ENCODE assay signal across 1 cellular context in the genomic region with DNA sequence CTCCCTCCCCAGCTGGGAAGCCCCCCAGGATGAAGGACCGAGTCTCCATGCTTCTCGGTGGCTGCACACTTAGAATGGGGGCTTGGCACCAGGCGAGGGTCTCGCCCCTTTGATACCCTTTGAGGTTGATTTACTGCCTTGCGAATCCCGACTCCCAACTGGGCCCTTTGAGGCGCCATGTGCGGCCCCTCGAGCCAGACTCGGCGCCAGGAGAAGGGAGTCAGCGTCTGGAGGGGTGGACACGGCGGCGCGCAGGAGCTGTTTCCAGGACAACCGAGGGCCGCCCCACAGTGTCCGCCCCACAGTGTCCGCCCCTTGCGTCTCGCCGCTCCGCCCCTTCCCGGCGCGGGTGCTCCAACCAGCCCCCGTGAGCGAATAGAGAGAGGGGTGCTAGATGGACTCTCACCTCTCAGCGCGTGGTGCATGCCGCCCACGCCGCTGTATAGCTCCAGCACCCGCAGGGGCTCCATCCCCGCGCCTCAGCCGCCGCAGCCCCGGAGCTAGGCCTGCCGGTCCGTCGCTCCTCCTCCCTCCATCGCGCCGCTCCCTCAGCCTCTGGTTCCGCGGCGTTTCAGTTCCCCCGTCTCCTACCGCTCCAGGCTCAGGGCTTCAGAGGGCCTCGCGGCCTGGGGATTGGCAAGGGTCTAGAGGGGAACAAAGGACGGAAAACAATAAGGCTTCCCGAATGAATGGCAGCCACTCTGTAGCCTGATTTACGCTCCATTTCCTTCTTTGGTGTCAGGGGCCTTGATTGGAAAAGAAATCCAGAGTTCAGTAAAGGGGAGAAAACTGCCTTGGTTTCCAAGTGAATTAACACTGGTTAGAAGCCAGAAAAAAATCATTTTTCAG.
A peak's percentile ranks its signal among the peaks of the same experiment; 100 is the strongest.
TF ChIP-seq lines count a peak whose summit lies in the region.

A gene with protein sequence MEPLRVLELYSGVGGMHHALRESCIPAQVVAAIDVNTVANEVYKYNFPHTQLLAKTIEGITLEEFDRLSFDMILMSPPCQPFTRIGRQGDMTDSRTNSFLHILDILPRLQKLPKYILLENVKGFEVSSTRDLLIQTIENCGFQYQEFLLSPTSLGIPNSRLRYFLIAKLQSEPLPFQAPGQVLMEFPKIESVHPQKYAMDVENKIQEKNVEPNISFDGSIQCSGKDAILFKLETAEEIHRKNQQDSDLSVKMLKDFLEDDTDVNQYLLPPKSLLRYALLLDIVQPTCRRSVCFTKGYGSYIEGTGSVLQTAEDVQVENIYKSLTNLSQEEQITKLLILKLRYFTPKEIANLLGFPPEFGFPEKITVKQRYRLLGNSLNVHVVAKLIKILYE (minus strand): TSS at position 508 of the 849 bp plus-strand sequence. CDS start 38 bp downstream, at position 470.

TF ChIP-seq in K562, 482 proteins besides CTCF, POLR2A, EP300 and RAD21 (continued from another document and continues in another):
- TF ChIP-seq, protein P1, sequence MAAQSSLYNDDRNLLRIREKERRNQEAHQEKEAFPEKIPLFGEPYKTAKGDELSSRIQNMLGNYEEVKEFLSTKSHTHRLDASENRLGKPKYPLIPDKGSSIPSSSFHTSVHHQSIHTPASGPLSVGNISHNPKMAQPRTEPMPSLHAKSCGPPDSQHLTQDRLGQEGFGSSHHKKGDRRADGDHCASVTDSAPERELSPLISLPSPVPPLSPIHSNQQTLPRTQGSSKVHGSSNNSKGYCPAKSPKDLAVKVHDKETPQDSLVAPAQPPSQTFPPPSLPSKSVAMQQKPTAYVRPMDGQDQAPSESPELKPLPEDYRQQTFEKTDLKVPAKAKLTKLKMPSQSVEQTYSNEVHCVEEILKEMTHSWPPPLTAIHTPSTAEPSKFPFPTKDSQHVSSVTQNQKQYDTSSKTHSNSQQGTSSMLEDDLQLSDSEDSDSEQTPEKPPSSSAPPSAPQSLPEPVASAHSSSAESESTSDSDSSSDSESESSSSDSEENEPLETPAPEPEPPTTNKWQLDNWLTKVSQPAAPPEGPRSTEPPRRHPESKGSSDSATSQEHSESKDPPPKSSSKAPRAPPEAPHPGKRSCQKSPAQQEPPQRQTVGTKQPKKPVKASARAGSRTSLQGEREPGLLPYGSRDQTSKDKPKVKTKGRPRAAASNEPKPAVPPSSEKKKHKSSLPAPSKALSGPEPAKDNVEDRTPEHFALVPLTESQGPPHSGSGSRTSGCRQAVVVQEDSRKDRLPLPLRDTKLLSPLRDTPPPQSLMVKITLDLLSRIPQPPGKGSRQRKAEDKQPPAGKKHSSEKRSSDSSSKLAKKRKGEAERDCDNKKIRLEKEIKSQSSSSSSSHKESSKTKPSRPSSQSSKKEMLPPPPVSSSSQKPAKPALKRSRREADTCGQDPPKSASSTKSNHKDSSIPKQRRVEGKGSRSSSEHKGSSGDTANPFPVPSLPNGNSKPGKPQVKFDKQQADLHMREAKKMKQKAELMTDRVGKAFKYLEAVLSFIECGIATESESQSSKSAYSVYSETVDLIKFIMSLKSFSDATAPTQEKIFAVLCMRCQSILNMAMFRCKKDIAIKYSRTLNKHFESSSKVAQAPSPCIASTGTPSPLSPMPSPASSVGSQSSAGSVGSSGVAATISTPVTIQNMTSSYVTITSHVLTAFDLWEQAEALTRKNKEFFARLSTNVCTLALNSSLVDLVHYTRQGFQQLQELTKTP (IDR thresholded peaks at IDR 0.05; ENCODE audit: low read depth in 1 of 2, partially characterized antibody in 2 of 2), result peak in 1 of 2 experiments; percentile 27
- TF ChIP-seq POLR3G (IDR thresholded peaks at IDR 0.05; ENCODE audit: extremely low read depth, insufficient read length, insufficient replicate concordance) (no peak), SREBF2 (CRISPR knock-in tag; IDR thresholded peaks at IDR 0.05) (no peak), ZSCAN32 (CRISPR knock-in tag; IDR thresholded peaks at IDR 0.05) (no peak; the same call in 1 of the 2 replicates), SRSF9 (IDR thresholded peaks at IDR 0.05; ENCODE audit: borderline replicate concordance, low read depth, low read length) (no peak), ZNF41 (CRISPR knock-in tag; conservative IDR thresholded peaks at IDR 0.05) (no peak), TCFL5 (CRISPR knock-in tag; conservative IDR thresholded peaks at IDR 0.05) (no peak), ESRRB (CRISPR knock-in tag; IDR thresholded peaks at IDR 0.05; ENCODE audit: borderline replicate concordance) (no peak), ZNF507 (tag; conservative IDR thresholded peaks at IDR 0.05) (no peak), SMARCA5 (IDR thresholded peaks at IDR 0.05) (no peak), PURB (CRISPR knock-in tag; IDR thresholded peaks at IDR 0.05; ENCODE audit: low read depth) (no peak), RBM25 (IDR thresholded peaks at IDR 0.05; ENCODE audit: low read depth, low read length, severe bottlenecking) (no peak), FOXJ3 (CRISPR knock-in tag; IDR thresholded peaks at IDR 0.05) (no peak), MED1 (CRISPR knock-in tag; IDR thresholded peaks at IDR 0.05; ENCODE audit: borderline replicate concordance) (no peak), ZFPM2 (CRISPR knock-in tag; IDR thresholded peaks at IDR 0.05) (no peak), IRF2 (CRISPR knock-in tag; IDR thresholded peaks at IDR 0.05) (no peak), ZNF431 (CRISPR knock-in tag; IDR thresholded peaks at IDR 0.05) (no peak), EWSR1 (IDR thresholded peaks at IDR 0.05; ENCODE audit: borderline replicate concordance, low read depth, partially characterized antibody) (no peak), NRF1 (conservative IDR thresholded peaks at IDR 0.05 in 1 of 2, IDR thresholded peaks at IDR 0.05 in 1 of 2) (peak; percentile 71 to 79), ZNF165 (CRISPR knock-in tag; IDR thresholded peaks at IDR 0.05; ENCODE audit: borderline replicate concordance) (no peak), SRF (CRISPR knock-in tag; IDR thresholded peaks at IDR 0.05) (no peak), ZNF696 (CRISPR knock-in tag; conservative IDR thresholded peaks at IDR 0.05) (no peak), SLC30A9 (CRISPR knock-in tag; IDR thresholded peaks at IDR 0.05) (no peak)
- TF ChIP-seq, protein P2, sequence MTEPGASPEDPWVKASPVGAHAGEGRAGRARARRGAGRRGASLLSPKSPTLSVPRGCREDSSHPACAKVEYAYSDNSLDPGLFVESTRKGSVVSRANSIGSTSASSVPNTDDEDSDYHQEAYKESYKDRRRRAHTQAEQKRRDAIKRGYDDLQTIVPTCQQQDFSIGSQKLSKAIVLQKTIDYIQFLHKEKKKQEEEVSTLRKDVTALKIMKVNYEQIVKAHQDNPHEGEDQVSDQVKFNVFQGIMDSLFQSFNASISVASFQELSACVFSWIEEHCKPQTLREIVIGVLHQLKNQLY (CRISPR knock-in tag; conservative IDR thresholded peaks at IDR 0.05), result no peak
- TF ChIP-seq, protein P3, sequence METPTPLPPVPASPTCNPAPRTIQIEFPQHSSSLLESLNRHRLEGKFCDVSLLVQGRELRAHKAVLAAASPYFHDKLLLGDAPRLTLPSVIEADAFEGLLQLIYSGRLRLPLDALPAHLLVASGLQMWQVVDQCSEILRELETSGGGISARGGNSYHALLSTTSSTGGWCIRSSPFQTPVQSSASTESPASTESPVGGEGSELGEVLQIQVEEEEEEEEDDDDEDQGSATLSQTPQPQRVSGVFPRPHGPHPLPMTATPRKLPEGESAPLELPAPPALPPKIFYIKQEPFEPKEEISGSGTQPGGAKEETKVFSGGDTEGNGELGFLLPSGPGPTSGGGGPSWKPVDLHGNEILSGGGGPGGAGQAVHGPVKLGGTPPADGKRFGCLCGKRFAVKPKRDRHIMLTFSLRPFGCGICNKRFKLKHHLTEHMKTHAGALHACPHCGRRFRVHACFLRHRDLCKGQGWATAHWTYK (CRISPR knock-in tag; IDR thresholded peaks at IDR 0.05), result peak; percentile 53; the same call in 1 of the 2 replicates
- TF ChIP-seq, protein P4, sequence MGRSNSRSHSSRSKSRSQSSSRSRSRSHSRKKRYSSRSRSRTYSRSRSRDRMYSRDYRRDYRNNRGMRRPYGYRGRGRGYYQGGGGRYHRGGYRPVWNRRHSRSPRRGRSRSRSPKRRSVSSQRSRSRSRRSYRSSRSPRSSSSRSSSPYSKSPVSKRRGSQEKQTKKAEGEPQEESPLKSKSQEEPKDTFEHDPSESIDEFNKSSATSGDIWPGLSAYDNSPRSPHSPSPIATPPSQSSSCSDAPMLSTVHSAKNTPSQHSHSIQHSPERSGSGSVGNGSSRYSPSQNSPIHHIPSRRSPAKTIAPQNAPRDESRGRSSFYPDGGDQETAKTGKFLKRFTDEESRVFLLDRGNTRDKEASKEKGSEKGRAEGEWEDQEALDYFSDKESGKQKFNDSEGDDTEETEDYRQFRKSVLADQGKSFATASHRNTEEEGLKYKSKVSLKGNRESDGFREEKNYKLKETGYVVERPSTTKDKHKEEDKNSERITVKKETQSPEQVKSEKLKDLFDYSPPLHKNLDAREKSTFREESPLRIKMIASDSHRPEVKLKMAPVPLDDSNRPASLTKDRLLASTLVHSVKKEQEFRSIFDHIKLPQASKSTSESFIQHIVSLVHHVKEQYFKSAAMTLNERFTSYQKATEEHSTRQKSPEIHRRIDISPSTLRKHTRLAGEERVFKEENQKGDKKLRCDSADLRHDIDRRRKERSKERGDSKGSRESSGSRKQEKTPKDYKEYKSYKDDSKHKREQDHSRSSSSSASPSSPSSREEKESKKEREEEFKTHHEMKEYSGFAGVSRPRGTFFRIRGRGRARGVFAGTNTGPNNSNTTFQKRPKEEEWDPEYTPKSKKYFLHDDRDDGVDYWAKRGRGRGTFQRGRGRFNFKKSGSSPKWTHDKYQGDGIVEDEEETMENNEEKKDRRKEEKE (IDR thresholded peaks at IDR 0.05; ENCODE audit: borderline replicate concordance in 1 of 2, control insufficient read depth in 1 of 2, low read depth in 2 of 2, low read length in 1 of 2), result peak in 1 of 2 experiments; percentile 89; a peak in 1 of 4 replicates
- TF ChIP-seq, protein P5, sequence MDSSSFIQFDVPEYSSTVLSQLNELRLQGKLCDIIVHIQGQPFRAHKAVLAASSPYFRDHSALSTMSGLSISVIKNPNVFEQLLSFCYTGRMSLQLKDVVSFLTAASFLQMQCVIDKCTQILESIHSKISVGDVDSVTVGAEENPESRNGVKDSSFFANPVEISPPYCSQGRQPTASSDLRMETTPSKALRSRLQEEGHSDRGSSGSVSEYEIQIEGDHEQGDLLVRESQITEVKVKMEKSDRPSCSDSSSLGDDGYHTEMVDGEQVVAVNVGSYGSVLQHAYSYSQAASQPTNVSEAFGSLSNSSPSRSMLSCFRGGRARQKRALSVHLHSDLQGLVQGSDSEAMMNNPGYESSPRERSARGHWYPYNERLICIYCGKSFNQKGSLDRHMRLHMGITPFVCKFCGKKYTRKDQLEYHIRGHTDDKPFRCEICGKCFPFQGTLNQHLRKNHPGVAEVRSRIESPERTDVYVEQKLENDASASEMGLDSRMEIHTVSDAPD (CRISPR knock-in tag; IDR thresholded peaks at IDR 0.05), result no peak
- TF ChIP-seq, protein P6, sequence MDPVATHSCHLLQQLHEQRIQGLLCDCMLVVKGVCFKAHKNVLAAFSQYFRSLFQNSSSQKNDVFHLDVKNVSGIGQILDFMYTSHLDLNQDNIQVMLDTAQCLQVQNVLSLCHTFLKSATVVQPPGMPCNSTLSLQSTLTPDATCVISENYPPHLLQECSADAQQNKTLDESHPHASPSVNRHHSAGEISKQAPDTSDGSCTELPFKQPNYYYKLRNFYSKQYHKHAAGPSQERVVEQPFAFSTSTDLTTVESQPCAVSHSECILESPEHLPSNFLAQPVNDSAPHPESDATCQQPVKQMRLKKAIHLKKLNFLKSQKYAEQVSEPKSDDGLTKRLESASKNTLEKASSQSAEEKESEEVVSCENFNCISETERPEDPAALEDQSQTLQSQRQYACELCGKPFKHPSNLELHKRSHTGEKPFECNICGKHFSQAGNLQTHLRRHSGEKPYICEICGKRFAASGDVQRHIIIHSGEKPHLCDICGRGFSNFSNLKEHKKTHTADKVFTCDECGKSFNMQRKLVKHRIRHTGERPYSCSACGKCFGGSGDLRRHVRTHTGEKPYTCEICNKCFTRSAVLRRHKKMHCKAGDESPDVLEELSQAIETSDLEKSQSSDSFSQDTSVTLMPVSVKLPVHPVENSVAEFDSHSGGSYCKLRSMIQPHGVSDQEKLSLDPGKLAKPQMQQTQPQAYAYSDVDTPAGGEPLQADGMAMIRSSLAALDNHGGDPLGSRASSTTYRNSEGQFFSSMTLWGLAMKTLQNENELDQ (CRISPR knock-in tag; IDR thresholded peaks at IDR 0.05; ENCODE audit: borderline replicate concordance), result no peak
- TF ChIP-seq, protein P7, sequence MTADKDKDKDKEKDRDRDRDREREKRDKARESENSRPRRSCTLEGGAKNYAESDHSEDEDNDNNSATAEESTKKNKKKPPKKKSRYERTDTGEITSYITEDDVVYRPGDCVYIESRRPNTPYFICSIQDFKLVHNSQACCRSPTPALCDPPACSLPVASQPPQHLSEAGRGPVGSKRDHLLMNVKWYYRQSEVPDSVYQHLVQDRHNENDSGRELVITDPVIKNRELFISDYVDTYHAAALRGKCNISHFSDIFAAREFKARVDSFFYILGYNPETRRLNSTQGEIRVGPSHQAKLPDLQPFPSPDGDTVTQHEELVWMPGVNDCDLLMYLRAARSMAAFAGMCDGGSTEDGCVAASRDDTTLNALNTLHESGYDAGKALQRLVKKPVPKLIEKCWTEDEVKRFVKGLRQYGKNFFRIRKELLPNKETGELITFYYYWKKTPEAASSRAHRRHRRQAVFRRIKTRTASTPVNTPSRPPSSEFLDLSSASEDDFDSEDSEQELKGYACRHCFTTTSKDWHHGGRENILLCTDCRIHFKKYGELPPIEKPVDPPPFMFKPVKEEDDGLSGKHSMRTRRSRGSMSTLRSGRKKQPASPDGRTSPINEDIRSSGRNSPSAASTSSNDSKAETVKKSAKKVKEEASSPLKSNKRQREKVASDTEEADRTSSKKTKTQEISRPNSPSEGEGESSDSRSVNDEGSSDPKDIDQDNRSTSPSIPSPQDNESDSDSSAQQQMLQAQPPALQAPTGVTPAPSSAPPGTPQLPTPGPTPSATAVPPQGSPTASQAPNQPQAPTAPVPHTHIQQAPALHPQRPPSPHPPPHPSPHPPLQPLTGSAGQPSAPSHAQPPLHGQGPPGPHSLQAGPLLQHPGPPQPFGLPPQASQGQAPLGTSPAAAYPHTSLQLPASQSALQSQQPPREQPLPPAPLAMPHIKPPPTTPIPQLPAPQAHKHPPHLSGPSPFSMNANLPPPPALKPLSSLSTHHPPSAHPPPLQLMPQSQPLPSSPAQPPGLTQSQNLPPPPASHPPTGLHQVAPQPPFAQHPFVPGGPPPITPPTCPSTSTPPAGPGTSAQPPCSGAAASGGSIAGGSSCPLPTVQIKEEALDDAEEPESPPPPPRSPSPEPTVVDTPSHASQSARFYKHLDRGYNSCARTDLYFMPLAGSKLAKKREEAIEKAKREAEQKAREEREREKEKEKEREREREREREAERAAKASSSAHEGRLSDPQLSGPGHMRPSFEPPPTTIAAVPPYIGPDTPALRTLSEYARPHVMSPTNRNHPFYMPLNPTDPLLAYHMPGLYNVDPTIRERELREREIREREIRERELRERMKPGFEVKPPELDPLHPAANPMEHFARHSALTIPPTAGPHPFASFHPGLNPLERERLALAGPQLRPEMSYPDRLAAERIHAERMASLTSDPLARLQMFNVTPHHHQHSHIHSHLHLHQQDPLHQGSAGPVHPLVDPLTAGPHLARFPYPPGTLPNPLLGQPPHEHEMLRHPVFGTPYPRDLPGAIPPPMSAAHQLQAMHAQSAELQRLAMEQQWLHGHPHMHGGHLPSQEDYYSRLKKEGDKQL (CRISPR knock-in tag; IDR thresholded peaks at IDR 0.05; ENCODE audit: borderline replicate concordance), result no peak
- TF ChIP-seq, protein P8, sequence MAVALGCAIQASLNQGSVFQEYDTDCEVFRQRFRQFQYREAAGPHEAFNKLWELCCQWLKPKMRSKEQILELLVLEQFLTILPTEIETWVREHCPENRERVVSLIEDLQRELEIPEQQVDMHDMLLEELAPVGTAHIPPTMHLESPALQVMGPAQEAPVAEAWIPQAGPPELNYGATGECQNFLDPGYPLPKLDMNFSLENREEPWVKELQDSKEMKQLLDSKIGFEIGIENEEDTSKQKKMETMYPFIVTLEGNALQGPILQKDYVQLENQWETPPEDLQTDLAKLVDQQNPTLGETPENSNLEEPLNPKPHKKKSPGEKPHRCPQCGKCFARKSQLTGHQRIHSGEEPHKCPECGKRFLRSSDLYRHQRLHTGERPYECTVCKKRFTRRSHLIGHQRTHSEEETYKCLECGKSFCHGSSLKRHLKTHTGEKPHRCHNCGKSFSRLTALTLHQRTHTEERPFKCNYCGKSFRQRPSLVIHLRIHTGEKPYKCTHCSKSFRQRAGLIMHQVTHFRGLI (CRISPR knock-in tag; IDR thresholded peaks at IDR 0.05), result no peak
